In genomic region chr11:123454796-123455195, GRCh38 we compare ENCODE assay signal across 14 cellular contexts. TPM values are rescaled to one million over a fixed set of nuclear protein-coding genes. Genes with fewer than 3 reads are reported as not detected.
DNase-seq lines count a peak whose midpoint lies in the region; ATAC-seq, FAIRE-seq and TF ChIP-seq lines count a peak whose summit lies in the region.
"Had no signal": no experiment of that assay in that cellular context is flagged by ENCODE, and none has a peak within 500 bp of the region (broad histone marks: within the 10 kb centered on the region; RNA-seq: fewer than 3 reads in every experiment).

No MANE protein-coding gene starts in this region.

- H3K27me3 Mint-ChIP-seq in astrocyte (ENCODE audit: low read depth, unreplicated experiment) = no peaks in the 10 kb centered on the region
- H3K27me3 Mint-ChIP-seq in glutamatergic neuron (ENCODE audit: unreplicated experiment) = no peaks in the 10 kb centered on the region

- TSS peak; percentile 77 for BruUV-seq in PC-3 (replicated peaks; lab: Mats Ljungman, UMichigan)

- no peaks in the 10 kb centered on the region for H4K20me1 ChIP-seq in PC-3 (ENCODE audit: low read length)
- no peaks in the 10 kb centered on the region for H4K20me1 ChIP-seq in astrocyte (ENCODE audit: insufficient read depth, low read length)

- peaks cover 0 to 74% (median 28%) of the 10 kb centered on the region in 12 donors for H3K4me1 ChIP-seq in heart left ventricle
- peaks cover 3% of the 10 kb centered on the region for H3K4me1 ChIP-seq in right cardiac atrium (ENCODE audit: control insufficient read depth, insufficient read depth, low read length)
- H3K4me1 ChIP-seq in PC-3 (ENCODE audit: insufficient read depth, low read length) = peaks cover 73% of the 10 kb centered on the region
- peaks cover 5% of the 10 kb centered on the region for H3K4me1 ChIP-seq in astrocyte (ENCODE audit: insufficient read depth, low read length)
- H3K4me1 ChIP-seq in psoas muscle = peaks cover 6% of the 10 kb centered on the region

- H3K4me1 Mint-ChIP-seq in astrocyte (ENCODE audit: low read depth, unreplicated experiment) (peaks cover 20% of the 10 kb centered on the region), glutamatergic neuron (ENCODE audit: low read depth, unreplicated experiment) (peaks cover 3% of the 10 kb centered on the region)

- peak overlapping the region; percentile 88 for H3K9ac ChIP-seq in PC-3 (ENCODE audit: low read length)
- no peak overlapping the region for H3K9ac ChIP-seq in astrocyte (ENCODE audit: low read length)

- H3K27ac Mint-ChIP-seq in astrocyte (ENCODE audit: unreplicated experiment) (no peak overlapping the region), glutamatergic neuron (ENCODE audit: unreplicated experiment) (no peak overlapping the region)

- TF ChIP-seq POLR2A in heart left ventricle (IDR thresholded peaks at IDR 0.05) = no peak

- no peaks in the 10 kb centered on the region for H3K9me2 ChIP-seq in PC-3 (replicated peaks; ENCODE audit: low read length)

- no peak overlapping the region for H3K4me3 Mint-ChIP-seq in astrocyte (ENCODE audit: unreplicated experiment)
- no peak overlapping the region for H3K4me3 Mint-ChIP-seq in glutamatergic neuron (ENCODE audit: unreplicated experiment)
- H3K4me3 Mint-ChIP-seq: nephron progenitor cell had no signal

- ATAC-seq in heart left ventricle (no peak), right cardiac atrium (no peak), PC-3 (no peak), psoas muscle (no peak), HG03280 (IDR thresholded peaks at IDR 0.05; ENCODE audit: unreplicated experiment) (no peak)

- peaks cover 78% of the 10 kb centered on the region for H3K79me2 ChIP-seq in PC-3 (ENCODE audit: low read length)
- H3K79me2 ChIP-seq in astrocyte (ENCODE audit: insufficient read depth, low read length) = no peaks in the 10 kb centered on the region

- DNase-seq in heart left ventricle (no peak), right cardiac atrium (no peak), PC-3 (no peak), astrocyte (ENCODE audit: low read depth) (no peak), psoas muscle (no peak), glutamatergic neuron (no peak), GM13977 (ENCODE audit: low spot score) (no peak)
- DNase-seq: foreskin melanocyte, NCI-H524, nephron progenitor cell, retina had no signal

- H3K36me3 Mint-ChIP-seq in astrocyte (ENCODE audit: low read depth, unreplicated experiment) (no peaks in the 10 kb centered on the region), glutamatergic neuron (ENCODE audit: unreplicated experiment) (no peaks in the 10 kb centered on the region)

- POLR2A ChIA-PET in PC-3 (lab: Charles Lee; ENCODE audit: unreplicated experiment) = no interaction called here

- no peaks in the 10 kb centered on the region for H3K27me3 ChIP-seq in heart left ventricle
- no peaks in the 10 kb centered on the region for H3K27me3 ChIP-seq in right cardiac atrium (ENCODE audit: control insufficient read depth, insufficient read depth)
- H3K27me3 ChIP-seq in PC-3 (ENCODE audit: low read length) = no peaks in the 10 kb centered on the region
- no peaks in the 10 kb centered on the region for H3K27me3 ChIP-seq in astrocyte (ENCODE audit: insufficient read depth, low read length)
- H3K27me3 ChIP-seq in psoas muscle (ENCODE audit: insufficient read depth in 3 of 3, low read length in 2 of 3) = no peaks in the 10 kb centered on the region

- H3K9me3 Mint-ChIP-seq in astrocyte (ENCODE audit: unreplicated experiment) (peaks cover 3% of the 10 kb centered on the region), glutamatergic neuron (ENCODE audit: unreplicated experiment) (no peaks in the 10 kb centered on the region)
- H3K9me3 Mint-ChIP-seq: nephron progenitor cell had no signal

- H3K36me3 ChIP-seq in heart left ventricle (peaks cover 0 to 3% (median 0%) of the 10 kb centered on the region in 9 donors), PC-3 (ENCODE audit: low read depth, low read length) (peaks cover 21% of the 10 kb centered on the region; the same call in 1 of the 2 replicates), astrocyte (ENCODE audit: insufficient read depth, low read length) (no peaks in the 10 kb centered on the region), psoas muscle (ENCODE audit: insufficient read depth in 1 of 2, low read depth in 1 of 2) (no peaks in the 10 kb centered on the region)
- H3K36me3 ChIP-seq: thoracic aorta had no signal

- H2AFZ ChIP-seq in PC-3 (ENCODE audit: low read length) = no peak overlapping the region
- no peak overlapping the region for H2AFZ ChIP-seq in astrocyte (ENCODE audit: low read depth, low read length)

- no peaks in the 10 kb centered on the region for H3K9me3 ChIP-seq in heart left ventricle
- H3K9me3 ChIP-seq in right cardiac atrium (ENCODE audit: control insufficient read depth, low read length) = no peaks in the 10 kb centered on the region
- H3K9me3 ChIP-seq in PC-3 (ENCODE audit: low read length) = no peaks in the 10 kb centered on the region
- no peaks in the 10 kb centered on the region for H3K9me3 ChIP-seq in astrocyte (ENCODE audit: insufficient read depth, low read depth, low read length)
- no peaks in the 10 kb centered on the region for H3K9me3 ChIP-seq in psoas muscle
- H3K9me3 ChIP-seq: thoracic aorta had no signal

- peaks cover 4% of the 10 kb centered on the region for H3F3A ChIP-seq in PC-3 (ENCODE audit: low read length, unreplicated experiment)

- CTCF ChIA-PET in PC-3 (lab: Charles Lee) = no interaction called here

- H3K4me3 ChIP-seq in heart left ventricle (peak overlapping the region in 1 of 12 donors; percentile 1), right cardiac atrium (ENCODE audit: low read length) (no peak overlapping the region), PC-3 (ENCODE audit: low read length) (peak overlapping the region; percentile 47), astrocyte (ENCODE audit: insufficient read depth, low read depth, low read length) (no peak overlapping the region), psoas muscle (peak overlapping the region; percentile 37)
- H3K4me3 ChIP-seq: lung, thoracic aorta had no signal

- H3K4me2 ChIP-seq in PC-3 (ENCODE audit: low read length) (peak overlapping the region; percentile 69), astrocyte (ENCODE audit: low read length) (peak overlapping the region; percentile 28)

- in situ Hi-C loops in GM13977 (cut with MboI; ENCODE audit: low pct_unique_long_range_greater_than_20kb, low sequenced_read_pairs, unreplicated experiment) = no loop called here

- intact Hi-C loops in heart left ventricle (cut with DNase I) = no loop called here
- intact Hi-C loops in right cardiac atrium (cut with DNase I) = no loop called here
- intact Hi-C loops in PC-3 (cut with micrococcal nuclease) = loop anchor here (1.0 kb wide), 2 partner anchors 20 to 23 kb away; no protein-coding TSS in a partner anchor
- intact Hi-C loops in psoas muscle (cut with DNase I) = no loop called here

- H3K27ac ChIP-seq in heart left ventricle (peak overlapping the region in 7 of 12 donors; percentile 2 to 78 (median 39)), right cardiac atrium (ENCODE audit: low read length) (no peak overlapping the region), PC-3 (ENCODE audit: low read length) (peak overlapping the region; percentile 98), astrocyte (ENCODE audit: low read depth, low read length) (no peak overlapping the region), psoas muscle (no peak overlapping the region)
- H3K27ac ChIP-seq: thoracic aorta had no signal

- no peak for FAIRE-seq in astrocyte (lab: Jason Lieb, UNC)

- TF ChIP-seq CTCF in heart left ventricle (IDR thresholded peaks at IDR 0.05) = no peak
- TF ChIP-seq CTCF in PC-3 (conservative IDR thresholded peaks at IDR 0.05; ENCODE audit: low read depth, low read length) = no peak
- no peak for TF ChIP-seq CTCF in astrocyte (IDR thresholded peaks at IDR 0.05; ENCODE audit: insufficient read depth, low read depth, low read length)
- TF ChIP-seq CTCF in psoas muscle (IDR thresholded peaks at IDR 0.05) = no peak
- TF ChIP-seq CTCF in glutamatergic neuron (IDR thresholded peaks at IDR 0.05; ENCODE audit: partially characterized antibody, unreplicated experiment) = no peak
- TF ChIP-seq CTCF in GM13977 (IDR thresholded peaks at IDR 0.05; ENCODE audit: extremely low read depth, insufficient read depth, missing control alignments) = no peak

RNA-seq across cellular contexts. Expression of gene GRAMD1B, which starts 24.7 kb away (rescaled TPM):
- total RNA-seq in heart left ventricle (10 to 100 TPM; 12.7 to 42.5 (median 23.0) TPM), right cardiac atrium (1 to 10 TPM; 2.4 to 4.1 (median 3.2) TPM), PC-3 (2014; rRNA removed) (82.1 and 110 TPM in 2 replicates), astrocyte (4.9 and 6.5 TPM in 2 replicates), psoas muscle (10 to 100 TPM in 2 of 4 donors, 1 to 10 TPM in 1, under 1 TPM in 1; 0.67 to 24.0 (median 14.2) TPM), glutamatergic neuron (ENCODE audit: unreplicated experiment) (12.2 TPM)
- polyA plus RNA-seq in heart left ventricle (10 to 100 TPM in 1 of 2 donors, 1 to 10 TPM in 1; 8.6 to 38.1 TPM), right cardiac atrium (2.0 TPM), psoas muscle (1 to 10 TPM in 1 of 3 donors, under 1 TPM in 2; 0.68 to 6.8 (median 0.74) TPM)

Comparison
In these comparisons a context has a peak if more than half of its experiments do, and no peak if none do; other contexts are left out.
1. H3K27ac ChIP-seq: peak in heart left ventricle (7 of 12) and PC-3 (single experiment); none in right cardiac atrium (single experiment), astrocyte (single experiment) and psoas muscle (single experiment).
2. H3K4me3 ChIP-seq: peak in PC-3 (single experiment) and psoas muscle (single experiment); none in right cardiac atrium (single experiment) and astrocyte (single experiment).